Comparison of ENCODE assay signal across 12 cellular contexts in the genomic region with DNA sequence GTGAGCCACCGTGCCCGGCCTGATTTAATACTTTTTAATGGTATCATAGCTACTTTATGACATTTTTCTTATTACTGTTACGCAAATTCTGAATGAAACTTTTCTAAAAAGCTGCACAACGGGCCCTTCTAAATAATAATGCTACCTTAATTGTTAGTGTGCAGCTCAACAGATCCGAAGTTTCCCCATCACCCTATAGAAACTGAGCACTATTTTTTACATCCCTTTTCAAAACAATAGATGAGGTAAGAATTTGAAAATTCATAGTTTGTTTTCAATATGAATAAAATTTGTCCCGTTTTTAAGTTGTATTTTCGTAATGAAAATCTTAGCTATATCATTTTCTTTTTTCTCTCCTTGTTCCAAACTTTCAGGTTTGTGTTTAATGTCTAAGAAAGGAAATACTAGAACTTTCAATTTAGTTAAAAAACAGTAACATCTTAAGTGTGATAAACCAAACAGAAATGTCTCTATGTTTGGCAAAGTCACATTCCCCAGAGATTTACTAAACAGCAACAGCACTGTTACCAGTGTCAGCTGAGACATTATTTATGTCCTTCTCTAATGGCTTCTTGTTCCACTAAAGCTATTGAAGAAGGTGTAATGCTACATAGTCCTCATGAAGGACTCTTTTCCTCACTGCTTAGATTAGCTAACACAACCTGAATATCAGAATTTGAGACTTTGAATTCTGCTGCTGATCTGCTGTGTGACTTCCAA. TPM values are rescaled to one million over a fixed set of nuclear protein-coding genes. Genes with fewer than 3 reads are reported as not detected.
A peak's percentile ranks its signal among the peaks of the same experiment; 100 is the strongest.
DNase-seq lines count a peak whose midpoint lies in the region; ATAC-seq and TF ChIP-seq lines count a peak whose summit lies in the region.
"Had no signal": no experiment of that assay in that cellular context is flagged by ENCODE, and none has a peak within 500 bp of the region (broad histone marks: within the 10 kb centered on the region; RNA-seq: fewer than 3 reads in every experiment).

No MANE protein-coding gene starts in this region.

- ATAC-seq in activated CD8-positive, alpha-beta T cell treated with anti-CD3 and anti-CD28 coated beads for 36 hours: no peak
- no peak for ATAC-seq in activated CD8-positive, alpha-beta T cell treated with anti-CD3 and anti-CD28 coated beads, Interleukin-2, amount 10 ng/mL, durations not matched to agents 7 days and 5 days
- no peak for ATAC-seq in GM19035 (IDR thresholded peaks at IDR 0.05; ENCODE audit: unreplicated experiment)

- no peaks in the 10 kb centered on the region for H3K9me3 ChIP-seq in Karpas-422 (ENCODE audit: low read length)

- no peak overlapping the region for H3K9ac ChIP-seq in Karpas-422 (ENCODE audit: low read length)

- H3K36me3 ChIP-seq in Karpas-422 (ENCODE audit: insufficient read depth, low read length): no peaks in the 10 kb centered on the region

- H3K4me3 ChIP-seq in Karpas-422 (ENCODE audit: low read length): no peak overlapping the region
- peak overlapping the region in 1 of 59 donors; percentile 6 for H3K4me3 ChIP-seq in dorsolateral prefrontal cortex

- H3K27ac Mint-ChIP-seq in activated CD8-positive, alpha-beta T cell treated with anti-CD3 and anti-CD28 coated beads for 36 hours: peak overlapping the region; percentile 31
- no peak overlapping the region for H3K27ac Mint-ChIP-seq in activated CD8-positive, alpha-beta T cell treated with anti-CD3 and anti-CD28 coated beads, Interleukin-2, amount 10 ng/mL, durations not matched to agents 7 days and 5 days
- peak overlapping the region; percentile 59 for H3K27ac Mint-ChIP-seq in nephron progenitor cell

- H4K20me1 ChIP-seq in Karpas-422 (ENCODE audit: insufficient read depth, low read depth, low read length): peaks cover 8% of the 10 kb centered on the region; the same call in 1 of the 2 replicates

- H2AFZ ChIP-seq in Karpas-422 (ENCODE audit: low read length): no peak overlapping the region

- H3K27me3 ChIP-seq in Karpas-422 (ENCODE audit: low read length): no peaks in the 10 kb centered on the region
- H3K27me3 ChIP-seq in dorsolateral prefrontal cortex: no peaks in the 10 kb centered on the region

- DNase-seq in activated CD8-positive, alpha-beta T cell treated with anti-CD3 and anti-CD28 coated beads for 36 hours: no peak
- DNase-seq in activated CD8-positive, alpha-beta T cell treated with anti-CD3 and anti-CD28 coated beads, Interleukin-2, amount 10 ng/mL, durations not matched to agents 7 days and 5 days: no peak
- DNase-seq in Karpas-422 (no peak), dorsolateral prefrontal cortex (no peak), nephron progenitor cell (no peak), SW480 (ENCODE audit: low spot score) (no peak), cortex of kidney (lab: John Stamatoyannopoulos, UW) (no peak)
- DNase-seq: activated CD8-positive, alpha-beta memory T cell treated with anti-CD3 and anti-CD28 coated beads for 24 hours; activated naive CD4-positive, alpha-beta T cell treated with Interleukin-2 at 50 U/mL for 16 hours; EL; posterior cingulate gyrus had no signal

- H3K9me3 Mint-ChIP-seq in activated CD8-positive, alpha-beta T cell treated with anti-CD3 and anti-CD28 coated beads for 36 hours: no peaks in the 10 kb centered on the region
- H3K9me3 Mint-ChIP-seq in activated CD8-positive, alpha-beta T cell treated with anti-CD3 and anti-CD28 coated beads, Interleukin-2, amount 10 ng/mL, durations not matched to agents 7 days and 5 days (ENCODE audit: insufficient read depth): no peaks in the 10 kb centered on the region
- H3K9me3 Mint-ChIP-seq in nephron progenitor cell: no peaks in the 10 kb centered on the region

- no peak for TF ChIP-seq CTCF in activated CD8-positive, alpha-beta T cell treated with anti-CD3 and anti-CD28 coated beads for 36 hours (IDR thresholded peaks at IDR 0.05)
- no peak for TF ChIP-seq CTCF in dorsolateral prefrontal cortex (IDR thresholded peaks at IDR 0.05 in 54 of 56, conservative IDR thresholded peaks at IDR 0.05 in 2 of 56; ENCODE audit: low read depth in 1 of 56, partially characterized antibody in 56 of 56)
- TF ChIP-seq CTCF in nephron progenitor cell (IDR thresholded peaks at IDR 0.05): no peak

- peaks cover 62% of the 10 kb centered on the region for H3K4me1 ChIP-seq in Karpas-422 (ENCODE audit: low read length)

- POLR2A ChIA-PET in activated CD8-positive, alpha-beta T cell treated with anti-CD3 and anti-CD28 coated beads for 36 hours (lab: Charles Lee): interaction anchor here (0.7 to 4.5 kb wide), 10 partner anchors 12 to 75 kb away, joined by 3 to 28 read pairs (median 4); a partner anchor contains a TSS
- POLR2A ChIA-PET in activated CD8-positive, alpha-beta T cell treated with anti-CD3 and anti-CD28 coated beads, Interleukin-2, amount 10 ng/mL, durations not matched to agents 7 days and 5 days (lab: Charles Lee): interaction anchor here (1.8 kb wide), 1 partner anchor 23 kb away, joined by 6 read pairs; a partner anchor contains a TSS

- no peaks in the 10 kb centered on the region for H3K9me2 ChIP-seq in Karpas-422 (replicated peaks; ENCODE audit: insufficient read depth, low read length)

- H3K27me3 Mint-ChIP-seq in activated CD8-positive, alpha-beta T cell treated with anti-CD3 and anti-CD28 coated beads for 36 hours: no peaks in the 10 kb centered on the region
- no peaks in the 10 kb centered on the region for H3K27me3 Mint-ChIP-seq in activated CD8-positive, alpha-beta T cell treated with anti-CD3 and anti-CD28 coated beads, Interleukin-2, amount 10 ng/mL, durations not matched to agents 7 days and 5 days (ENCODE audit: low read depth)
- H3K27me3 Mint-ChIP-seq in nephron progenitor cell (ENCODE audit: low read depth, poor library complexity): no peaks in the 10 kb centered on the region

- intact Hi-C loops in activated CD8-positive, alpha-beta T cell treated with anti-CD3 and anti-CD28 coated beads for 36 hours (cut with micrococcal nuclease): no loop called here
- intact Hi-C loops in dorsolateral prefrontal cortex (cut with DNase I): no loop called here

- H3K27ac ChIP-seq in Karpas-422 (ENCODE audit: low read length): 0 out of 2 replicates have a peak overlapping the region, but pooled peaks have one; percentile 9
- H3K27ac ChIP-seq in dorsolateral prefrontal cortex: peak overlapping the region in 55 of 59 donors; percentile 10 to 98 (median 89)

- H3K4me1 Mint-ChIP-seq in activated CD8-positive, alpha-beta T cell treated with anti-CD3 and anti-CD28 coated beads for 36 hours (ENCODE audit: low read depth): peaks cover 78% of the 10 kb centered on the region
- H3K4me1 Mint-ChIP-seq in activated CD8-positive, alpha-beta T cell treated with anti-CD3 and anti-CD28 coated beads, Interleukin-2, amount 10 ng/mL, durations not matched to agents 7 days and 5 days (ENCODE audit: low read depth): peaks cover 67% of the 10 kb centered on the region
- H3K4me1 Mint-ChIP-seq in nephron progenitor cell: peaks cover 53% of the 10 kb centered on the region

- H3K4me2 ChIP-seq in Karpas-422 (ENCODE audit: low read depth, low read length, poor library complexity, severe bottlenecking): no peak overlapping the region

- peaks cover 99% of the 10 kb centered on the region for H3K79me2 ChIP-seq in Karpas-422 (ENCODE audit: low read length)

- CTCF ChIA-PET in activated CD8-positive, alpha-beta T cell treated with anti-CD3 and anti-CD28 coated beads for 36 hours (lab: Charles Lee): interaction anchor here (0.9 to 2.5 kb wide), 7 partner anchors 9 to 104 kb away, joined by 3 to 14 read pairs (median 4); no protein-coding TSS in a partner anchor
- CTCF ChIA-PET in activated CD8-positive, alpha-beta T cell treated with anti-CD3 and anti-CD28 coated beads, Interleukin-2, amount 10 ng/mL, durations not matched to agents 7 days and 5 days (lab: Charles Lee): interaction anchor here (0.7 to 2.3 kb wide), 8 partner anchors 9 to 1277 kb away, joined by 3 to 16 read pairs (median 4); a partner anchor contains a TSS

- H3K36me3 Mint-ChIP-seq in activated CD8-positive, alpha-beta T cell treated with anti-CD3 and anti-CD28 coated beads for 36 hours (ENCODE audit: low read depth): peaks cover 56% of the 10 kb centered on the region
- H3K36me3 Mint-ChIP-seq in activated CD8-positive, alpha-beta T cell treated with anti-CD3 and anti-CD28 coated beads, Interleukin-2, amount 10 ng/mL, durations not matched to agents 7 days and 5 days (ENCODE audit: low read depth): peaks cover 43% of the 10 kb centered on the region
- peaks cover 33% of the 10 kb centered on the region for H3K36me3 Mint-ChIP-seq in nephron progenitor cell (ENCODE audit: low read depth)

- no peak overlapping the region for H3K4me3 Mint-ChIP-seq in activated CD8-positive, alpha-beta T cell treated with anti-CD3 and anti-CD28 coated beads for 36 hours
- H3K4me3 Mint-ChIP-seq in activated CD8-positive, alpha-beta T cell treated with anti-CD3 and anti-CD28 coated beads, Interleukin-2, amount 10 ng/mL, durations not matched to agents 7 days and 5 days: no peak overlapping the region
- peak overlapping the region; percentile 47 for H3K4me3 Mint-ChIP-seq in nephron progenitor cell

RNA-seq across cellular contexts. Expression of a gene that starts 22.9 kb away (rescaled TPM):
- total RNA-seq in activated CD8-positive, alpha-beta T cell treated with anti-CD3 and anti-CD28 coated beads for 36 hours: 100 to 1,000 TPM; 251 to 257 TPM
- 100 to 1,000 TPM; 149 to 151 TPM for total RNA-seq in activated CD8-positive, alpha-beta T cell treated with anti-CD3 and anti-CD28 coated beads, Interleukin-2, amount 10 ng/mL, durations not matched to agents 7 days and 5 days
- 58.5 and 81.8 TPM in 2 replicates for total RNA-seq in Karpas-422 (2014; rRNA removed; shearing (Covaris generic); ENCODE audit: low replicate concordance)
- total RNA-seq in dorsolateral prefrontal cortex: 100 to 1,000 TPM in 44 of 120 experiments, 10 to 100 TPM in 76; 68.8 to 125 (median 95.8) TPM
